In the genomic region with DNA sequence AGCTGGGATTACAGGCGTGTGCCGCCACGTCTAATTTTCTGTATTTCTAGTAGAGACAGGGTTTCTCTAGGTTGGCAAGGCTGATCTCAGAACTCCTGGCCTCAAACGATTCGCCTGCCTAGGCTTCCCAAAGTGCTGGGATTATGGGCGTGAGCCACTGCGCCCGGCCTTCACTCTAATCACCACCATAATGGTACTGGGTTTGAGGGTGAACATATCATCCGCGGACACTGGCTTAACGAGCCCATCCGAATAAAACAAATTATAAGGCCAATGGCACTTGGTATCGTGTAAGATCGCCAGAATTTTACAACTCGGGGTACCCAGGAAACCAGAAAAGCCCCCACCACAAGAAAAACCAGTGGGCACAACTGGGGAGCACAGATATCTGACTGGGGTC, we compare ENCODE assay signal across 1 cellular context.
TF ChIP-seq lines count a peak whose summit lies in the region.

No MANE protein-coding gene starts in this region.

TF ChIP-seq in K562, 482 proteins besides CTCF, POLR2A, EP300 and RAD21:
- no peak for TF ChIP-seq KLF13 (tag; IDR thresholded peaks at IDR 0.05; ENCODE audit: borderline replicate concordance, low read depth)
- no peak for TF ChIP-seq HLTF (IDR thresholded peaks at IDR 0.05)
- TF ChIP-seq ZBTB17 (CRISPR knock-in tag; IDR thresholded peaks at IDR 0.05): no peak
- TF ChIP-seq HNRNPL (IDR thresholded peaks at IDR 0.05; ENCODE audit: low read depth, low read length): no peak
- no peak for TF ChIP-seq ZC3H8 (IDR thresholded peaks at IDR 0.05)
- no peak for TF ChIP-seq DNMT1 (IDR thresholded peaks at IDR 0.05)
- TF ChIP-seq, protein P1, sequence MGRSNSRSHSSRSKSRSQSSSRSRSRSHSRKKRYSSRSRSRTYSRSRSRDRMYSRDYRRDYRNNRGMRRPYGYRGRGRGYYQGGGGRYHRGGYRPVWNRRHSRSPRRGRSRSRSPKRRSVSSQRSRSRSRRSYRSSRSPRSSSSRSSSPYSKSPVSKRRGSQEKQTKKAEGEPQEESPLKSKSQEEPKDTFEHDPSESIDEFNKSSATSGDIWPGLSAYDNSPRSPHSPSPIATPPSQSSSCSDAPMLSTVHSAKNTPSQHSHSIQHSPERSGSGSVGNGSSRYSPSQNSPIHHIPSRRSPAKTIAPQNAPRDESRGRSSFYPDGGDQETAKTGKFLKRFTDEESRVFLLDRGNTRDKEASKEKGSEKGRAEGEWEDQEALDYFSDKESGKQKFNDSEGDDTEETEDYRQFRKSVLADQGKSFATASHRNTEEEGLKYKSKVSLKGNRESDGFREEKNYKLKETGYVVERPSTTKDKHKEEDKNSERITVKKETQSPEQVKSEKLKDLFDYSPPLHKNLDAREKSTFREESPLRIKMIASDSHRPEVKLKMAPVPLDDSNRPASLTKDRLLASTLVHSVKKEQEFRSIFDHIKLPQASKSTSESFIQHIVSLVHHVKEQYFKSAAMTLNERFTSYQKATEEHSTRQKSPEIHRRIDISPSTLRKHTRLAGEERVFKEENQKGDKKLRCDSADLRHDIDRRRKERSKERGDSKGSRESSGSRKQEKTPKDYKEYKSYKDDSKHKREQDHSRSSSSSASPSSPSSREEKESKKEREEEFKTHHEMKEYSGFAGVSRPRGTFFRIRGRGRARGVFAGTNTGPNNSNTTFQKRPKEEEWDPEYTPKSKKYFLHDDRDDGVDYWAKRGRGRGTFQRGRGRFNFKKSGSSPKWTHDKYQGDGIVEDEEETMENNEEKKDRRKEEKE (IDR thresholded peaks at IDR 0.05; ENCODE audit: borderline replicate concordance in 1 of 2, control insufficient read depth in 1 of 2, low read depth in 2 of 2, low read length in 1 of 2): no peak
- TF ChIP-seq PHB (CRISPR knock-in tag; IDR thresholded peaks at IDR 0.05): no peak
- no peak for TF ChIP-seq ZBTB11 (CRISPR knock-in tag; IDR thresholded peaks at IDR 0.05)
- no peak for TF ChIP-seq ZNF253 (CRISPR knock-in tag; conservative IDR thresholded peaks at IDR 0.05)
- TF ChIP-seq ELF2 (CRISPR knock-in tag; IDR thresholded peaks at IDR 0.05): no peak
- no peak for TF ChIP-seq JUNB (CRISPR knock-in tag; conservative IDR thresholded peaks at IDR 0.05)
